12 cellular contexts compared by ENCODE assay signal in the genomic region with DNA sequence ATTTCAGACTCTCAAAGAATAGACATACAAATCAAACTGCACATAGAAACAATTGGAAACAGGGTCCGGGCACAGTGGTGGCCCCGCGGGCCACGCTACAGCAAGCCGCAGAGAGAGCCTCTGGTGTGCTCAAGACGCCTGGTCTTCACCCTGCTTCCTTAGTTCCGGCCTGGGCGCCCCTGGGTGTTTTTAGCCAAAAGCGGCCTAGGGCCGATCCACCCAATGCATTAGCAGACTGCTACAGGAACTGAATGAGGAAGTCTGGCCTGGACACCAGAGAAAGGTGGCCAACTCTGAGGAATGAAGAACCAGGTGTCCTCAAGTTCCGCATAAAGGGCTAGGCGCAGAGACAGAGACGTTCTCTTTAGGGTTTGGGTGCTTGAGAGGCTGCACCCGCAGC. TPM values are rescaled to one million over a fixed set of nuclear protein-coding genes. Genes with fewer than 3 reads are reported as not detected.
A peak's percentile ranks its signal among the peaks of the same experiment; 100 is the strongest.
DNase-seq lines count a peak whose midpoint lies in the region; ATAC-seq and TF ChIP-seq lines count a peak whose summit lies in the region.
"Had no signal": no experiment of that assay in that cellular context is flagged by ENCODE, and none has a peak within 500 bp of the region (broad histone marks: within the 10 kb centered on the region; RNA-seq: fewer than 3 reads in every experiment).

No MANE protein-coding gene starts in this region.

- intact Hi-C loops in gastrocnemius medialis (cut with DNase I; ENCODE audit: low total_unique reads) = no loop called here

- peaks cover 79 to 98% of the 10 kb centered on the region in 2 donors for H3K27me3 Mint-ChIP-seq in effector memory CD8-positive, alpha-beta T cell

- H3K36me3 ChIP-seq in DND-41 (ENCODE audit: insufficient read depth, low read length) = no peaks in the 10 kb centered on the region
- no peaks in the 10 kb centered on the region for H3K36me3 ChIP-seq in SK-N-MC (ENCODE audit: insufficient read depth, low read length)
- no peaks in the 10 kb centered on the region for H3K36me3 ChIP-seq in gastrocnemius medialis
- no peaks in the 10 kb centered on the region for H3K36me3 ChIP-seq in SJCRH30
- H3K36me3 ChIP-seq: pancreas had no signal

- no peak for ATAC-seq in DND-41 (ENCODE audit: insufficient read depth, low read depth)
- no peak for ATAC-seq in gastrocnemius medialis
- ATAC-seq in effector memory CD8-positive, alpha-beta T cell (replicated peaks) = no peak
- ATAC-seq: PC-3 had no signal

- peak overlapping the region; percentile 19 for H2AFZ ChIP-seq in DND-41 (ENCODE audit: low read depth, low read length)

- H3K4me3 Mint-ChIP-seq in effector memory CD8-positive, alpha-beta T cell = peak overlapping the region in 1 of 2 donors; percentile 25

- H3K9me3 Mint-ChIP-seq in effector memory CD8-positive, alpha-beta T cell = no peaks in the 10 kb centered on the region

- H3K4me1 Mint-ChIP-seq in effector memory CD8-positive, alpha-beta T cell (ENCODE audit: low read depth in 2 of 2) = peaks cover 4 to 26% of the 10 kb centered on the region in 2 donors

- no peaks in the 10 kb centered on the region for H3K36me3 Mint-ChIP-seq in effector memory CD8-positive, alpha-beta T cell (ENCODE audit: insufficient read depth)

- no peak overlapping the region for H3K27ac Mint-ChIP-seq in effector memory CD8-positive, alpha-beta T cell

- TF ChIP-seq CTCF in DND-41 (IDR thresholded peaks at IDR 0.05; ENCODE audit: borderline replicate concordance, extremely low read depth, low read length, poor library complexity, severe bottlenecking) (no peak), fibroblast of pulmonary artery (IDR thresholded peaks at IDR 0.05; ENCODE audit: low read length, missing control alignments) (no peak), gastrocnemius medialis (IDR thresholded peaks at IDR 0.05 in 4 of 5, conservative IDR thresholded peaks at IDR 0.05 in 1 of 5) (no peak)

- TF ChIP-seq POLR2A in gastrocnemius medialis (IDR thresholded peaks at IDR 0.05) = no peak

- no peak for DNase-seq in DND-41
- no peak for DNase-seq in SK-N-MC (ENCODE audit: low read depth, low spot score)
- DNase-seq in fibroblast of pulmonary artery (ENCODE audit: low read depth) = no peak
- peak in 1 of 2 donors; percentile 41 for DNase-seq in gastrocnemius medialis
- no peak for DNase-seq in effector memory CD8-positive, alpha-beta T cell
- no peak for DNase-seq in GOT3 (lab: John Stamatoyannopoulos, UW)
- DNase-seq in D341Med (ENCODE audit: low spot score) = no peak
- no peak for DNase-seq in SJCRH30
- DNase-seq: activated CD8-positive, alpha-beta memory T cell treated with anti-CD3 and anti-CD28 coated beads, Interleukin-2, amount 50 U/mL, for 4 hours; NCI-H2171; PC-3 had no signal

- H3K4me2 ChIP-seq in DND-41 (ENCODE audit: insufficient read depth, low read length) = no peak overlapping the region

- H3K27ac ChIP-seq in DND-41 (ENCODE audit: low read length) (no peak overlapping the region), SK-N-MC (no peak overlapping the region), gastrocnemius medialis (peak overlapping the region; percentile 90 to 100 (median 96)), SJCRH30 (no peak overlapping the region)
- H3K27ac ChIP-seq: pancreas had no signal

- H3K27me3 ChIP-seq in DND-41 (ENCODE audit: insufficient read depth, low read length, poor library complexity) (no peaks in the 10 kb centered on the region), gastrocnemius medialis (no peaks in the 10 kb centered on the region), SJCRH30 (peaks cover 6% of the 10 kb centered on the region; the same call in 1 of the 2 replicates)

- H4K20me1 ChIP-seq in DND-41 (ENCODE audit: insufficient read depth, low read length) = no peaks in the 10 kb centered on the region

- H3K9me3 ChIP-seq in DND-41 (ENCODE audit: insufficient read depth, low read length, severe bottlenecking) (no peaks in the 10 kb centered on the region), SK-N-MC (ENCODE audit: low read depth, low read length) (no peaks in the 10 kb centered on the region), gastrocnemius medialis (no peaks in the 10 kb centered on the region), SJCRH30 (replicated peaks) (no peaks in the 10 kb centered on the region)
- H3K9me3 ChIP-seq: pancreas had no signal

- no peak overlapping the region for H3K9ac ChIP-seq in DND-41 (ENCODE audit: low read depth, low read length)
- H3K9ac ChIP-seq in SK-N-MC (ENCODE audit: insufficient read length) = peak overlapping the region; percentile 85

- in situ Hi-C loops in gastrocnemius medialis (cut with MboI; ENCODE audit: low sequenced_read_pairs in 4 of 4) = loop anchor here in 3 of 4 donors (10.0 to 25.0 kb wide), 5 partner anchors 89 to 728 kb away; no protein-coding TSS in a partner anchor

- H3K4me1 ChIP-seq in DND-41 (ENCODE audit: insufficient read depth, low read length) (no peaks in the 10 kb centered on the region), gastrocnemius medialis (peaks cover 32 to 46% of the 10 kb centered on the region in 2 donors), SJCRH30 (no peaks in the 10 kb centered on the region)

- H3K79me2 ChIP-seq in DND-41 (ENCODE audit: insufficient read depth, low read length) = no peaks in the 10 kb centered on the region

- no peak overlapping the region for H3K4me3 ChIP-seq in DND-41 (ENCODE audit: low read depth in 1 of 2, low read length in 2 of 2)
- H3K4me3 ChIP-seq in SK-N-MC = peak overlapping the region; percentile 95
- peak overlapping the region; percentile 88 for H3K4me3 ChIP-seq in fibroblast of pulmonary artery (replicated peaks; ENCODE audit: low read depth, low read length)
- H3K4me3 ChIP-seq in gastrocnemius medialis = peak overlapping the region; percentile 82 to 93 (median 88)
- H3K4me3 ChIP-seq in SJCRH30 = no peak overlapping the region

RNA-seq across cellular contexts. Expression of gene PRRX1, which starts 1.7 kb away (rescaled TPM):
- total RNA-seq in gastrocnemius medialis = 100 to 1,000 TPM in 1 of 4 donors, 10 to 100 TPM in 3; 35.3 to 120 (median 64.3) TPM
- 0.73 and 1.1 TPM in 2 replicates for total RNA-seq in SJCRH30 (2014; rRNA removed; shearing (Covaris generic))
- total RNA-seq: PC-3 had no signal

Comparison
In these comparisons a context has a peak if more than half of its experiments do, and no peak if none do; other contexts are left out.
1. H3K27ac ChIP-seq: peak in gastrocnemius medialis (4 of 4); none in DND-41 (single experiment), SK-N-MC (single experiment) and SJCRH30 (single experiment).
2. H3K4me3 ChIP-seq: peak in SK-N-MC (single experiment), fibroblast of pulmonary artery (single experiment) and gastrocnemius medialis (4 of 4); none in DND-41 (0 of 2) and SJCRH30 (single experiment).
3. RNA of gene PRRX1, which starts 1.7 kb away (total RNA-seq): 35.3 to 120 TPM in gastrocnemius medialis; 0.73 to 1.1 TPM in SJCRH30; every median in the first group is over 10 times any median in the second.